ENCODE assay signal across 15 cellular contexts in genomic region chr10:87623191-87623590, GRCh38. TPM values are rescaled to one million over a fixed set of nuclear protein-coding genes. Genes with fewer than 3 reads are reported as not detected.
A peak's percentile ranks its signal among the peaks of the same experiment; 100 is the strongest.
DNase-seq lines count a peak whose midpoint lies in the region; ATAC-seq and TF ChIP-seq lines count a peak whose summit lies in the region.
"Had no signal": no experiment of that assay in that cellular context is flagged by ENCODE, and none has a peak within 500 bp of the region (broad histone marks: within the 10 kb centered on the region; RNA-seq: fewer than 3 reads in every experiment).

No MANE protein-coding gene starts in this region.

- H3K79me2 ChIP-seq in PC-3 (ENCODE audit: low read length), result no peaks in the 10 kb centered on the region

- H3K36me3 ChIP-seq in PC-3 (ENCODE audit: low read depth, low read length), result no peaks in the 10 kb centered on the region
- H3K36me3 ChIP-seq: BLaER1 had no signal

- POLR2A ChIA-PET in PC-3 (lab: Charles Lee; ENCODE audit: unreplicated experiment), result no interaction called here

- CTCF ChIA-PET in PC-3 (lab: Charles Lee), result no interaction called here

- ATAC-seq in PC-3 (peak; percentile 51), left colon (peak; percentile 54), HG03469 (IDR thresholded peaks at IDR 0.05; ENCODE audit: unreplicated experiment) (no peak), SK-N-SH treated with all-trans-retinoic acid at 6 μM for 48 hours (no peak)
- ATAC-seq: CD8-positive, alpha-beta T cell had no signal

- H2AFZ ChIP-seq in PC-3 (ENCODE audit: low read length), result no peak overlapping the region
- H2AFZ ChIP-seq: GM23248 had no signal

- H4K20me1 ChIP-seq in PC-3 (ENCODE audit: low read length), result no peaks in the 10 kb centered on the region
- H4K20me1 ChIP-seq: BLaER1 had no signal

- no peak overlapping the region for H3K9ac ChIP-seq in PC-3 (ENCODE audit: low read length)
- H3K9ac ChIP-seq: BLaER1, GM23248 had no signal

- BruUV-seq in PC-3 (replicated peaks; lab: Mats Ljungman, UMichigan), result no TSS peak

- peaks cover 19% of the 10 kb centered on the region; the same call in 1 of the 2 replicates for H3K4me1 ChIP-seq in PC-3 (ENCODE audit: insufficient read depth, low read length)
- H3K4me1 ChIP-seq: BLaER1 had no signal

- TF ChIP-seq CTCF in LNCaP clone FGC (IDR thresholded peaks at IDR 0.05; ENCODE audit: control insufficient read depth, extremely low read depth, insufficient read depth), result no peak
- no peak for TF ChIP-seq CTCF in PC-3 (conservative IDR thresholded peaks at IDR 0.05; ENCODE audit: low read depth, low read length)

- DNase-seq in LNCaP clone FGC (ENCODE audit: low read depth), result peak; percentile 54
- peak; percentile 6 for DNase-seq in PC-3
- no peak for DNase-seq in left colon
- no peak for DNase-seq in NCI-H748 treated with DMSO at 0.1 percent for 48 hours (lab: John Stamatoyannopoulos, UW)
- DNase-seq: Caco-2; CD4-positive, CD25-positive, alpha-beta regulatory T cell; CD8-positive, alpha-beta T cell; DMS153; DND-41; GM23248; HCEC 1CT had no signal

- no peaks in the 10 kb centered on the region for H3F3A ChIP-seq in PC-3 (ENCODE audit: low read length, unreplicated experiment)

- H3K4me2 ChIP-seq in PC-3 (ENCODE audit: low read length), result no peak overlapping the region
- H3K4me2 ChIP-seq: BLaER1 had no signal

- no peak overlapping the region for H3K27ac ChIP-seq in PC-3 (ENCODE audit: low read length)
- H3K27ac ChIP-seq: BLaER1, GM23248 had no signal

- H3K9me3 ChIP-seq in PC-3 (ENCODE audit: low read length), result no peaks in the 10 kb centered on the region
- H3K9me3 ChIP-seq: BLaER1, Caco-2 had no signal

- intact Hi-C loops in PC-3 (cut with micrococcal nuclease) (no loop called here), left colon (cut with DNase I, micrococcal nuclease) (no loop called here)

- no peaks in the 10 kb centered on the region for H3K9me2 ChIP-seq in PC-3 (replicated peaks; ENCODE audit: low read length)

- no peaks in the 10 kb centered on the region for H3K27me3 ChIP-seq in PC-3 (ENCODE audit: low read length)
- H3K27me3 ChIP-seq: BLaER1 had no signal

- H3K4me3 ChIP-seq in LNCaP clone FGC (ENCODE audit: low read depth, low read length) (no peak overlapping the region), PC-3 (ENCODE audit: low read length) (no peak overlapping the region)
- H3K4me3 ChIP-seq: BLaER1, GM23248 had no signal

TF ChIP-seq in SK-N-SH treated with all-trans-retinoic acid at 6 μM for 48 hours, 23 proteins besides CTCF, POLR2A, EP300 and RAD21:
- no peak for TF ChIP-seq POU6F1 (CRISPR knock-in tag; IDR thresholded peaks at IDR 0.05; ENCODE audit: borderline replicate concordance, low read depth)
- TF ChIP-seq BACH2 (CRISPR knock-in tag; IDR thresholded peaks at IDR 0.05; ENCODE audit: borderline replicate concordance), result no peak
- TF ChIP-seq CREB5 (CRISPR knock-in tag; IDR thresholded peaks at IDR 0.05; ENCODE audit: low read depth), result no peak
- TF ChIP-seq ZC3H10 (CRISPR knock-in tag; IDR thresholded peaks at IDR 0.05), result no peak
- no peak for TF ChIP-seq CSRNP3 (CRISPR knock-in tag; IDR thresholded peaks at IDR 0.05)
- no peak for TF ChIP-seq ZNF565 (CRISPR knock-in tag; conservative IDR thresholded peaks at IDR 0.05; ENCODE audit: low read depth)
- no peak for TF ChIP-seq CSDC2 (CRISPR knock-in tag; IDR thresholded peaks at IDR 0.05)
- no peak for TF ChIP-seq RARB (CRISPR knock-in tag; IDR thresholded peaks at IDR 0.05)
- TF ChIP-seq ISL1 (CRISPR knock-in tag; IDR thresholded peaks at IDR 0.05), result no peak
- no peak for TF ChIP-seq GLIS3 (CRISPR knock-in tag; IDR thresholded peaks at IDR 0.05)
- TF ChIP-seq TOX (CRISPR knock-in tag; IDR thresholded peaks at IDR 0.05; ENCODE audit: borderline replicate concordance), result no peak
- no peak for TF ChIP-seq ZFP30 (CRISPR knock-in tag; IDR thresholded peaks at IDR 0.05)
- TF ChIP-seq PATZ1 (CRISPR knock-in tag; IDR thresholded peaks at IDR 0.05; ENCODE audit: borderline replicate concordance), result no peak
- TF ChIP-seq ARNTL (CRISPR knock-in tag; IDR thresholded peaks at IDR 0.05; ENCODE audit: borderline replicate concordance, low read depth), result no peak
- TF ChIP-seq OSR1 (CRISPR knock-in tag; IDR thresholded peaks at IDR 0.05), result no peak

RNA-seq across cellular contexts. Expression of gene PAPSS2, which starts 36.5 kb away (rescaled TPM):
- total RNA-seq in PC-3 (2014; rRNA removed) (16.4 and 17.3 TPM in 2 replicates), left colon (100 to 1,000 TPM; 219 to 322 TPM)
- total RNA-seq: B cell; CD4-positive, CD25-positive, alpha-beta regulatory T cell; CD8-positive, alpha-beta T cell had no signal

Comparison
In these comparisons a context has a peak if more than half of its experiments do, and no peak if none do; other contexts are left out.
1. DNase-seq: peak in LNCaP clone FGC (single experiment) and PC-3 (single experiment); none in left colon (0 of 2) and NCI-H748 treated with DMSO at 0.1 percent for 48 hours (single experiment).
2. ATAC-seq: peak in PC-3 (single experiment) and left colon (single experiment); none in HG03469 (single experiment) and SK-N-SH treated with all-trans-retinoic acid at 6 μM for 48 hours (single experiment).
3. RNA of gene PAPSS2, which starts 36.5 kb away (total RNA-seq): 219 to 322 TPM in left colon; 16.4 to 17.3 TPM in PC-3; every median in the first group is over 10 times any median in the second.